In the genomic region with DNA sequence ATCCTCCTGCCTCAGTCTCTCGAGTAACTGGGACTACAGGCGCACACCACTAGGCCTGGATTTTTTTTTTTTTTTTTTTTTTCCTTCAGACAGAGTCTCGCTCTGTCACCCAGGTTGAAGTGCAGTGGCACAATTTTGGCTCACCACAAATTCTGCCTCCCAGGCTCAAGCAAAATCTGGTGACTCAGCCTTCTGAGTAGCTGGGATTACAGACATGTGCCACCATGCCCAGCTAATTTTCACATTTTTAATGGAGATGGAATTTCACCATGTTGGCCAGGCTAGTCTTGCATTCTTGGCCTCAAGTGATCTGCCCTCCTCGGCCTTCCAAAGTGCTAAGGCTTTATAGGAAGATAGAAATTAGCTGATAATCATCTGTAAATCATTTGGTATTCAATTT, we compare ENCODE assay signal across 20 cellular contexts. TPM values are rescaled to one million over a fixed set of nuclear protein-coding genes. Genes with fewer than 3 reads are reported as not detected.
DNase-seq lines count a peak whose midpoint lies in the region; ATAC-seq lines count a peak whose summit lies in the region.
"Had no signal": no experiment of that assay in that cellular context is flagged by ENCODE, and none has a peak within 500 bp of the region (broad histone marks: within the 10 kb centered on the region; RNA-seq: fewer than 3 reads in every experiment).

No MANE protein-coding gene starts in this region.

- peaks cover 6% of the 10 kb centered on the region for H3K36me3 Mint-ChIP-seq in stimulated activated memory B cell treated with anti-CD40 and anti-IgM and Interleukin-4, amounts not matched to agents 10 μg/mL and 1 μg/mL and 100 μg/mL, for 72 hours

- no peaks in the 10 kb centered on the region for H3K9me3 Mint-ChIP-seq in stimulated activated memory B cell treated with anti-CD40 and anti-IgM and Interleukin-4, amounts not matched to agents 10 μg/mL and 1 μg/mL and 100 μg/mL, for 72 hours
- H3K9me3 Mint-ChIP-seq: neural progenitor cell had no signal

- H3K27me3 Mint-ChIP-seq in stimulated activated memory B cell treated with anti-CD40 and anti-IgM and Interleukin-4, amounts not matched to agents 10 μg/mL and 1 μg/mL and 100 μg/mL, for 72 hours: no peaks in the 10 kb centered on the region

- H3K27ac Mint-ChIP-seq in stimulated activated memory B cell treated with anti-CD40 and anti-IgM and Interleukin-4, amounts not matched to agents 10 μg/mL and 1 μg/mL and 100 μg/mL, for 72 hours: no peak overlapping the region
- H3K27ac Mint-ChIP-seq: neural progenitor cell had no signal

- no peak for ATAC-seq in left lobe of liver
- ATAC-seq in stimulated activated memory B cell treated with anti-CD40 and anti-IgM and Interleukin-4, amounts not matched to agents 10 μg/mL and 1 μg/mL and 100 μg/mL, for 72 hours: no peak
- ATAC-seq: heart right ventricle, left ventricle myocardium superior had no signal

- H3K4me1 Mint-ChIP-seq in stimulated activated memory B cell treated with anti-CD40 and anti-IgM and Interleukin-4, amounts not matched to agents 10 μg/mL and 1 μg/mL and 100 μg/mL, for 72 hours: no peaks in the 10 kb centered on the region

- H3K4me3 Mint-ChIP-seq in stimulated activated memory B cell treated with anti-CD40 and anti-IgM and Interleukin-4, amounts not matched to agents 10 μg/mL and 1 μg/mL and 100 μg/mL, for 72 hours: no peak overlapping the region
- H3K4me3 Mint-ChIP-seq: neural progenitor cell had no signal

- DNase-seq in GM04504 (ENCODE audit: low read depth) (peak; percentile 11), LHCN-M2 (ENCODE audit: low read depth) (peak; percentile 62), astrocyte of the hippocampus (ENCODE audit: low read depth, low spot score) (peak; percentile 68), myocyte (ENCODE audit: low read depth) (peak; percentile 47), left lobe of liver (ENCODE audit: low spot score) (no peak)
- DNase-seq in stimulated activated CD4-positive, alpha-beta T cell treated with anti-CD3 and anti-CD28 coated beads, Interleukin-4, amount 100 ng/mL, for 1 hour: no peak
- DNase-seq: activated naive CD4-positive, alpha-beta T cell treated with Interleukin-2 at 50 U/mL for 16 hours; activated T-cell treated with anti-CD3 and anti-CD28 coated beads, Interleukin-2, amount 50 U/mL, for 48 hours; cortex of kidney; GF-D8; heart right ventricle; IMR-90; left ventricle myocardium superior; NCI-H1417 treated with DMSO at 0.1 percent for 48 hours; NCI-H526; posterior cingulate gyrus; Right ventricle myocardium superior; substantia nigra had no signal

RNA-seq across cellular contexts. Expression of gene NSA2, which starts 43.9 kb away (rescaled TPM):
- 118 and 139 TPM in 2 replicates for total RNA-seq in LHCN-M2 (2014; rRNA removed)
- polyA plus RNA-seq in LHCN-M2 (2012): 83.3 TPM
- 108 and 114 TPM in 2 replicates for total RNA-seq in myocyte
- 55.9 TPM for polyA plus RNA-seq in myocyte (2012)
- 21.0 TPM for total RNA-seq in left lobe of liver

RNA-seq across cellular contexts. Expression of gene GFM2, which starts 44.0 kb away (rescaled TPM):
- total RNA-seq in LHCN-M2 (2014; rRNA removed) (56.7 and 58.7 TPM in 2 replicates), myocyte (56.5 and 81.1 TPM in 2 replicates), left lobe of liver (22.2 TPM)
- 19.2 TPM for polyA plus RNA-seq in LHCN-M2 (2012)
- polyA plus RNA-seq in myocyte (2012): 25.6 TPM

RNA-seq across cellular contexts. Expression of gene FAM169A, which starts 55.3 kb away (rescaled TPM):
- 2.1 and 2.4 TPM in 2 replicates for total RNA-seq in LHCN-M2 (2014; rRNA removed)
- polyA plus RNA-seq in LHCN-M2 (2012): 0.35 TPM
- total RNA-seq in myocyte: 3.0 and 3.2 TPM in 2 replicates
- polyA plus RNA-seq in myocyte (2012): 0.25 TPM
- 3.4 TPM for total RNA-seq in left lobe of liver
- polyA plus RNA-seq: IMR-90 had no signal

Comparison
In these comparisons a context has a peak if more than half of its experiments do, and no peak if none do; other contexts are left out.
1. DNase-seq: peak in GM04504 (single experiment), LHCN-M2 (single experiment), astrocyte of the hippocampus (single experiment) and myocyte (single experiment); none in stimulated activated CD4-positive, alpha-beta T cell treated with anti-CD3 and anti-CD28 coated beads, Interleukin-4, amount 100 ng/mL, for 1 hour (single experiment) and left lobe of liver (single experiment).